In genomic region chr11:78646564-78647185, GRCh38 we compare ENCODE assay signal across 8 cellular contexts.
A peak's percentile ranks its signal among the peaks of the same experiment; 100 is the strongest.
DNase-seq lines count a peak whose midpoint lies in the region; ATAC-seq and TF ChIP-seq lines count a peak whose summit lies in the region.

No MANE protein-coding gene starts in this region.

- CTCF ChIA-PET in activated CD4-positive, alpha-beta T cell treated with anti-CD3 and anti-CD28 coated beads for 36 hours (lab: Charles Lee) = interaction anchor here (0.7 to 5.4 kb wide), 20 partner anchors 7 to 773 kb away, joined by 3 to 88 read pairs (median 4); no protein-coding TSS in a partner anchor

- TF ChIP-seq CTCF in tibial nerve (IDR thresholded peaks at IDR 0.05) = peak; percentile 53 to 73 (median 64)

- H3K4me3 ChIP-seq in tibial nerve = no peak overlapping the region

- H3K9me3 ChIP-seq in tibial nerve = no peaks in the 10 kb centered on the region

- ATAC-seq in HG03066 (IDR thresholded peaks at IDR 0.05; ENCODE audit: low read depth, unreplicated experiment) = peak; percentile 58
- peak; percentile 37 for ATAC-seq in activated CD4-positive, alpha-beta T cell treated with anti-CD3 and anti-CD28 coated beads for 36 hours
- ATAC-seq in effector memory CD8-positive, alpha-beta T cell (replicated peaks) = peak; percentile 47
- ATAC-seq in naive B cell (ENCODE audit: low read depth in 2 of 2) = peak in 1 of 2 donors; percentile 60
- no peak for ATAC-seq in GM21619 (IDR thresholded peaks at IDR 0.05; ENCODE audit: unreplicated experiment)

- no peak overlapping the region for H3K27ac ChIP-seq in tibial nerve

- H3K4me1 Mint-ChIP-seq in activated CD4-positive, alpha-beta T cell treated with anti-CD3 and anti-CD28 coated beads for 36 hours = peaks cover 35% of the 10 kb centered on the region
- H3K4me1 Mint-ChIP-seq in effector memory CD8-positive, alpha-beta T cell (ENCODE audit: low read depth in 2 of 2) = peaks cover 8 to 20% of the 10 kb centered on the region in 2 donors
- peaks cover 0 to 3% (median 0%) of the 10 kb centered on the region in 3 donors for H3K4me1 Mint-ChIP-seq in naive B cell

- peak; percentile 44 for DNase-seq in Daoy (ENCODE audit: low read depth)
- DNase-seq in NCI-H226 = peak; percentile 26
- DNase-seq in activated CD4-positive, alpha-beta T cell treated with anti-CD3 and anti-CD28 coated beads for 36 hours = peak; percentile 77
- peak; percentile 40 to 45 (median 44) for DNase-seq in effector memory CD8-positive, alpha-beta T cell
- peak; percentile 30 for DNase-seq in naive B cell
- peak; percentile 26 to 52 for DNase-seq in tibial nerve (ENCODE audit: low spot score in 2 of 2)

- no peaks in the 10 kb centered on the region for H3K4me1 ChIP-seq in tibial nerve

- no peak overlapping the region for H3K4me3 Mint-ChIP-seq in activated CD4-positive, alpha-beta T cell treated with anti-CD3 and anti-CD28 coated beads for 36 hours
- no peak overlapping the region for H3K4me3 Mint-ChIP-seq in effector memory CD8-positive, alpha-beta T cell
- H3K4me3 Mint-ChIP-seq in naive B cell = no peak overlapping the region

- no peaks in the 10 kb centered on the region for H3K36me3 Mint-ChIP-seq in activated CD4-positive, alpha-beta T cell treated with anti-CD3 and anti-CD28 coated beads for 36 hours (ENCODE audit: low read depth)
- peaks cover 3% of the 10 kb centered on the region for H3K36me3 Mint-ChIP-seq in effector memory CD8-positive, alpha-beta T cell (ENCODE audit: insufficient read depth)
- H3K36me3 Mint-ChIP-seq in naive B cell = no peaks in the 10 kb centered on the region

- POLR2A ChIA-PET in activated CD4-positive, alpha-beta T cell treated with anti-CD3 and anti-CD28 coated beads for 36 hours (lab: Charles Lee) = no interaction called here

- peaks cover 2% of the 10 kb centered on the region for H3K9me3 Mint-ChIP-seq in activated CD4-positive, alpha-beta T cell treated with anti-CD3 and anti-CD28 coated beads for 36 hours (ENCODE audit: low read depth)
- no peaks in the 10 kb centered on the region for H3K9me3 Mint-ChIP-seq in effector memory CD8-positive, alpha-beta T cell
- no peaks in the 10 kb centered on the region for H3K9me3 Mint-ChIP-seq in naive B cell

- no peaks in the 10 kb centered on the region for H3K27me3 ChIP-seq in tibial nerve

- no peaks in the 10 kb centered on the region for H3K36me3 ChIP-seq in tibial nerve

- no peak overlapping the region for H3K27ac Mint-ChIP-seq in activated CD4-positive, alpha-beta T cell treated with anti-CD3 and anti-CD28 coated beads for 36 hours
- H3K27ac Mint-ChIP-seq in effector memory CD8-positive, alpha-beta T cell = no peak overlapping the region
- H3K27ac Mint-ChIP-seq in naive B cell = peak overlapping the region in 2 of 6 donors; percentile 56 to 66

- 25 to 28% methylated on average over 7 of the region's 7 CpGs for WGBS in tibial nerve, 2 donors

- intact Hi-C loops in activated CD4-positive, alpha-beta T cell treated with anti-CD3 and anti-CD28 coated beads for 36 hours (cut with DNase I, micrococcal nuclease) = loop anchor here (1.0 to 10.0 kb wide), 6 partner anchors 69 to 1511 kb away; no protein-coding TSS in a partner anchor

- peaks cover 7% of the 10 kb centered on the region for H3K27me3 Mint-ChIP-seq in activated CD4-positive, alpha-beta T cell treated with anti-CD3 and anti-CD28 coated beads for 36 hours
- peaks cover 14 to 15% of the 10 kb centered on the region in 2 donors for H3K27me3 Mint-ChIP-seq in effector memory CD8-positive, alpha-beta T cell
- H3K27me3 Mint-ChIP-seq in naive B cell = peaks cover 6 to 36% (median 24%) of the 10 kb centered on the region in 3 donors

- no peak for TF ChIP-seq EP300 in tibial nerve (IDR thresholded peaks at IDR 0.05)

- no peak for TF ChIP-seq POLR2A in tibial nerve (IDR thresholded peaks at IDR 0.05)

Comparison
In these comparisons a context has a peak if more than half of its experiments do, and no peak if none do; other contexts are left out.
1. DNase-seq: peak in every context shown above with its lines; median percentile 77 in activated CD4-positive, alpha-beta T cell treated with anti-CD3 and anti-CD28 coated beads for 36 hours; 44 in Daoy; 44 in effector memory CD8-positive, alpha-beta T cell; 39 in tibial nerve; 30 in naive B cell; 26 in NCI-H226.